2 cellular contexts compared by ENCODE assay signal in genomic region chr2:11753452-11753885, GRCh38.
TF ChIP-seq lines count a peak whose summit lies in the region.

No MANE protein-coding gene starts in this region.

TF ChIP-seq in liver, 16 proteins besides CTCF, POLR2A, EP300 and RAD21 (continued from another document):
- TF ChIP-seq REST (IDR thresholded peaks at IDR 0.05), result no peak
- no peak for TF ChIP-seq ATF3 (IDR thresholded peaks at IDR 0.05)
- TF ChIP-seq ZBTB33 (IDR thresholded peaks at IDR 0.05), result no peak
- TF ChIP-seq JUND (IDR thresholded peaks at IDR 0.05), result no peak
- no peak for TF ChIP-seq HNF4A (conservative IDR thresholded peaks at IDR 0.05)

TF ChIP-seq in HepG2, 621 proteins besides CTCF, POLR2A, EP300 and RAD21 (continued from another document):
- TF ChIP-seq RNF219 (CRISPR knock-in tag; IDR thresholded peaks at IDR 0.05) (no peak), ZBTB20 (CRISPR knock-in tag; IDR thresholded peaks at IDR 0.05; ENCODE audit: borderline replicate concordance, low read depth) (no peak), ZNF230 (CRISPR knock-in tag; IDR thresholded peaks at IDR 0.05) (no peak), ZNF383 (CRISPR knock-in tag; IDR thresholded peaks at IDR 0.05; ENCODE audit: borderline replicate concordance) (no peak), DR1 (CRISPR knock-in tag; IDR thresholded peaks at IDR 0.05) (no peak), BRF2 (CRISPR knock-in tag; IDR thresholded peaks at IDR 0.05) (no peak), GLMP (CRISPR knock-in tag; IDR thresholded peaks at IDR 0.05; ENCODE audit: borderline replicate concordance) (no peak), JUND (CRISPR knock-in tag; IDR thresholded peaks at IDR 0.05) (no peak), CENPBD1 (CRISPR knock-in tag; IDR thresholded peaks at IDR 0.05; ENCODE audit: borderline replicate concordance, low read depth) (no peak), THYN1 (CRISPR knock-in tag; IDR thresholded peaks at IDR 0.05; ENCODE audit: borderline replicate concordance, low read depth) (no peak)
